27 cellular contexts compared by ENCODE assay signal in the genomic region with DNA sequence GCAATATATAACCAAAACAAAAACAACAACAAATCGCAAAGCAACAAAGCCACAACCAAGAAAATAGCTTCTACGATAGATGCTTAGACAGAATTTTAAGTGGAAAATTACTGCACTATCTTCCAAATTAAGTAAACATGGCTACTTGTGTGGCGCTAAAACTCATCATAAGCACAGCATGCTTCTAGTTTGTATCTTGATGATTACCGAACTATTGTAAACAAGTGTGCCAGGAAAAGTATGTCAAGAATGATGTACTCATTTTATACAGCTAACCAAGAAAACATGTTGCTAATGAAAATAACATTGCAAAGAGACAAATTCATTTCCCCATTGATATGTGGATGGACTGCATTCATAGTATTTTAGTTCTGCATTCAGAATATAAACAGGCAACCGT.
"Had no signal": no experiment of that assay in that cellular context is flagged by ENCODE, and none has a peak within 500 bp of the region (broad histone marks: within the 10 kb centered on the region; RNA-seq: fewer than 3 reads in every experiment).

No MANE protein-coding gene starts in this region.

- H3K4me1 ChIP-seq: foreskin keratinocyte, gastrocnemius medialis, heart left ventricle had no signal

- H3K36me3 ChIP-seq: brain microvascular endothelial cell, gastrocnemius medialis, heart left ventricle had no signal

- H3K27me3 ChIP-seq: brain microvascular endothelial cell, dorsolateral prefrontal cortex, foreskin keratinocyte, gastrocnemius medialis, heart left ventricle had no signal

- H3K4me3 ChIP-seq: coronary artery, dorsolateral prefrontal cortex, gastrocnemius medialis, heart left ventricle had no signal

- H3K9me3 ChIP-seq: gastrocnemius medialis had no signal

- ATAC-seq: activated CD4-positive, alpha-beta T cell treated with anti-CD3 and anti-CD28 coated beads for 36 hours; activated T-cell treated with anti-CD3 and anti-CD28 coated beads, Interleukin-2, amount 50 U/mL, for 72 hours; esophagus mucosa; foreskin keratinocyte; gastrocnemius medialis; heart left ventricle had no signal

- H3K27ac ChIP-seq: brain microvascular endothelial cell, coronary artery, dorsolateral prefrontal cortex, foreskin keratinocyte, gastrocnemius medialis, heart left ventricle had no signal

- DNase-seq: activated CD4-positive, alpha-beta memory T cell treated with anti-CD3 and anti-CD28 coated beads, Interleukin-2, amount 10 ng/mL, durations not matched to agents 7 days and 5 days; activated CD4-positive, alpha-beta T cell treated with anti-CD3 and anti-CD28 coated beads for 36 hours; activated CD4-positive, alpha-beta T cell treated with anti-CD3 and anti-CD28 coated beads, Interleukin-2, amount 10 ng/mL, durations not matched to agents 7 days and 5 days; activated CD4-positive, alpha-beta T cell treated with anti-CD3 and anti-CD28 coated beads, Interleukin-2, amount 50 U/mL, for 4 hours; activated CD4-positive, CD25-positive, alpha-beta regulatory T cell; activated CD4-positive, CD25-positive, alpha-beta regulatory T cell treated with anti-CD3 and anti-CD28 coated beads, Interleukin-2, amount 50 U/mL, for 72 hours; activated CD8-positive, alpha-beta memory T cell treated with anti-CD3 and anti-CD28 coated beads, Interleukin-2, amount 50 U/mL, for 48 hours; activated gamma-delta T cell; activated naive CD4-positive, alpha-beta T cell treated with anti-CD3 and anti-CD28 coated beads, Interleukin-2, amount 50 U/mL, for 16 hours; activated naive CD4-positive, alpha-beta T cell treated with Interleukin-2 at 50 U/mL for 16 hours; activated T-cell treated with anti-CD3 and anti-CD28 coated beads for 4 hours; activated T-cell treated with anti-CD3 and anti-CD28 coated beads, Interleukin-2, amount 50 U/mL, for 24 hours; activated T-cell treated with anti-CD3 and anti-CD28 coated beads, Interleukin-2, amount 50 U/mL, for 72 hours; amniotic stem cell; anterior cingulate cortex; brain microvascular endothelial cell; dorsolateral prefrontal cortex; effector memory CD4-positive, alpha-beta T cell; endodermal cell; foreskin keratinocyte; gastrocnemius medialis; glutamatergic neuron; heart left ventricle; hypothalamus; T-helper 2 cell had no signal
